Comparison of ENCODE assay signal across 1 cellular context in genomic region chr19:7907544-7907943, GRCh38.
TF ChIP-seq lines count a peak whose summit lies in the region.

No MANE protein-coding gene starts in this region.

TF ChIP-seq in K562, 482 proteins besides CTCF, POLR2A, EP300 and RAD21:
- TF ChIP-seq ZNF398 (CRISPR knock-in tag; IDR thresholded peaks at IDR 0.05) (no peak), CBFA2T3 (IDR thresholded peaks at IDR 0.05) (no peak), SRF (CRISPR knock-in tag; IDR thresholded peaks at IDR 0.05) (no peak), RBFOX2 (IDR thresholded peaks at IDR 0.05; ENCODE audit: low read depth, low read length) (peak; percentile 48), SIRT6 (IDR thresholded peaks at IDR 0.05; ENCODE audit: low read depth, low read length) (no peak), ZNF3 (CRISPR knock-in tag; IDR thresholded peaks at IDR 0.05) (no peak), POLR2G (IDR thresholded peaks at IDR 0.05; ENCODE audit: low read depth, low read length) (0 out of 2 replicates have a peak, but pooled peaks have one; percentile 51)
- TF ChIP-seq, protein P1, sequence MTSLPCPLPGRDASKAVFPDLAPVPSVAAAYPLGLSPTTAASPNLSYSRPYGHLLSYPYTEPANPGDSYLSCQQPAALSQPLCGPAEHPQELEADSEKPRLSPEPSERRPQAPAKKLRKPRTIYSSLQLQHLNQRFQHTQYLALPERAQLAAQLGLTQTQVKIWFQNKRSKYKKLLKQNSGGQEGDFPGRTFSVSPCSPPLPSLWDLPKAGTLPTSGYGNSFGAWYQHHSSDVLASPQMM (CRISPR knock-in tag; IDR thresholded peaks at IDR 0.05), result no peak
- TF ChIP-seq, protein P2, sequence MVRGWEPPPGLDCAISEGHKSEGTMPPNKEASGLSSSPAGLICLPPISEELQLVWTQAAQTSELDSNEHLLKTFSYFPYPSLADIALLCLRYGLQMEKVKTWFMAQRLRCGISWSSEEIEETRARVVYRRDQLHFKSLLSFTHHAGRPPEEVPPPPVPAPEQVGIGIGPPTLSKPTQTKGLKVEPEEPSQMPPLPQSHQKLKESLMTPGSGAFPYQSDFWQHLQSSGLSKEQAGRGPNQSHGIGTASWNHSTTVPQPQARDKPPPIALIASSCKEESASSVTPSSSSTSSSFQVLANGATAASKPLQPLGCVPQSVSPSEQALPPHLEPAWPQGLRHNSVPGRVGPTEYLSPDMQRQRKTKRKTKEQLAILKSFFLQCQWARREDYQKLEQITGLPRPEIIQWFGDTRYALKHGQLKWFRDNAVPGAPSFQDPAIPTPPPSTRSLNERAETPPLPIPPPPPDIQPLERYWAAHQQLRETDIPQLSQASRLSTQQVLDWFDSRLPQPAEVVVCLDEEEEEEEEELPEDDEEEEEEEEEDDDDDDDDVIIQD (CRISPR knock-in tag; IDR thresholded peaks at IDR 0.05), result no peak
